9 cellular contexts compared by ENCODE assay signal in the genomic region with DNA sequence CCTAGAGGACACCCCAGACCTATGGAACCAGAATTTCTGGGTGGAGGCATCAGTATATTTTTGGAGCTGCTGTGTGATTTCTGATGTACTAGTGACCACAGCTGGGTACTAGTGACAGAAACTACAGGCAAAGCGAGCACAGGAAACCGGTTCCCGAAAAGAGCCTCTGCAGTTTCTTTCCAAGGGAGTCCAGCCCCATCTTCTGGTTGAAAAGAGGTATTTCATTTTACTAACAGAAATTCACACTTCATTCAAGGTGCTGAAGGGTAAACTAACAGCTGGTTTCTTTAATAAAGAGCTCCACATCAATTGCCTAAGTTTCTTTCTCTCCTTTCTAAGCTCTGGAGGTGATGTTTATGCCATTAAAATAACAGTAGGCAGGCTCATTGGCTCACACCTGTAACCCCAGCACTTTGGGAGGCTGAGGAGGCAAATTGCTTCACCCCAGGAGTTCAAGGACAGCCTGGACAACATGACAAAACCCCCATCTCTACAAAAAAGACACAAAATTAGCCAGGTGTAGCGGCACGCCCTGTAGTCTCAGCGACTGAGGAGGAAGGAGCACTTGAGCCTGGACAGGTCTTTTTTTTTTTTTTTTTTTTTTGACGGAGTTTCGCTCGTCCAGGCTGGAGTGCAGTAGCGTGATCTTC. TPM values are rescaled to one million over a fixed set of nuclear protein-coding genes. Genes with fewer than 3 reads are reported as not detected.
DNase-seq lines count a peak whose midpoint lies in the region; ATAC-seq and TF ChIP-seq lines count a peak whose summit lies in the region.
"Had no signal": no experiment of that assay in that cellular context is flagged by ENCODE, and none has a peak within 500 bp of the region (broad histone marks: within the 10 kb centered on the region; RNA-seq: fewer than 3 reads in every experiment).

No MANE protein-coding gene starts in this region.

- H3F3A ChIP-seq in MM.1S (ENCODE audit: insufficient read depth, low read length) = no peaks in the 10 kb centered on the region

- no peaks in the 10 kb centered on the region for H4K20me1 ChIP-seq in MM.1S (ENCODE audit: insufficient read depth, low read length)

- H3K4me1 Mint-ChIP-seq in activated CD4-positive, alpha-beta T cell treated with anti-CD3 and anti-CD28 coated beads, Interleukin-2, amount 10 ng/mL, durations not matched to agents 24 days and 14 days = peaks cover 2% of the 10 kb centered on the region
- no peaks in the 10 kb centered on the region for H3K4me1 Mint-ChIP-seq in progenitor cell of endocrine pancreas (ENCODE audit: low read depth)

- WGBS in gastroesophageal sphincter (ENCODE audit: low coverage in 1 of 2), 2 donors = 38 to 50% methylated on average over 6 to 10 of the region's 10 CpGs

- H3K9ac ChIP-seq in MM.1S (ENCODE audit: low read length) = no peak overlapping the region

- no peaks in the 10 kb centered on the region for H3K9me3 ChIP-seq in MM.1S (replicated peaks; ENCODE audit: insufficient read depth, low read length)
- H3K9me3 ChIP-seq in gastroesophageal sphincter = no peaks in the 10 kb centered on the region

- H3K4me1 ChIP-seq in MM.1S (ENCODE audit: low read length) (no peaks in the 10 kb centered on the region), gastroesophageal sphincter (no peaks in the 10 kb centered on the region)

- H3K27me3 ChIP-seq in MM.1S (replicated peaks; ENCODE audit: insufficient read depth, low read length) (no peaks in the 10 kb centered on the region), gastroesophageal sphincter (no peaks in the 10 kb centered on the region)

- no peaks in the 10 kb centered on the region for H3K79me2 ChIP-seq in MM.1S (ENCODE audit: low read length)

- TF ChIP-seq CTCF in MM.1S (IDR thresholded peaks at IDR 0.05; ENCODE audit: low read length) (peak; percentile 46), gastroesophageal sphincter (IDR thresholded peaks at IDR 0.05) (peak in 3 of 4 experiments; percentile 64 to 71 (median 68)), progenitor cell of endocrine pancreas (IDR thresholded peaks at IDR 0.05; ENCODE audit: unreplicated experiment) (peak; percentile 67)

- H3K9me3 Mint-ChIP-seq in activated CD4-positive, alpha-beta T cell treated with anti-CD3 and anti-CD28 coated beads, Interleukin-2, amount 10 ng/mL, durations not matched to agents 24 days and 14 days = no peaks in the 10 kb centered on the region
- no peaks in the 10 kb centered on the region for H3K9me3 Mint-ChIP-seq in progenitor cell of endocrine pancreas (ENCODE audit: low read depth)
- H3K9me3 Mint-ChIP-seq: dendritic cell treated with granulocyte-macrophage colony-stimulating factor and Interleukin-4, amounts not matched to agents 40 ng/mL and 50 ng/mL, for 4 days had no signal

- peak; percentile 64 for ATAC-seq in gastroesophageal sphincter
- no peak for ATAC-seq in GM19351 (IDR thresholded peaks at IDR 0.05; ENCODE audit: unreplicated experiment)
- ATAC-seq in GM18505 (IDR thresholded peaks at IDR 0.05; ENCODE audit: unreplicated experiment) = no peak

- H3K4me3 ChIP-seq in MM.1S (ENCODE audit: low read length) (no peak overlapping the region), gastroesophageal sphincter (no peak overlapping the region)

- no peak overlapping the region for H3K27ac Mint-ChIP-seq in activated CD4-positive, alpha-beta T cell treated with anti-CD3 and anti-CD28 coated beads, Interleukin-2, amount 10 ng/mL, durations not matched to agents 24 days and 14 days
- no peak overlapping the region for H3K27ac Mint-ChIP-seq in progenitor cell of endocrine pancreas
- H3K27ac Mint-ChIP-seq: dendritic cell treated with granulocyte-macrophage colony-stimulating factor and Interleukin-4, amounts not matched to agents 40 ng/mL and 50 ng/mL, for 4 days had no signal

- H2AFZ ChIP-seq in MM.1S (ENCODE audit: low read length) = no peak overlapping the region

- peaks cover 22% of the 10 kb centered on the region for H3K36me3 Mint-ChIP-seq in activated CD4-positive, alpha-beta T cell treated with anti-CD3 and anti-CD28 coated beads, Interleukin-2, amount 10 ng/mL, durations not matched to agents 24 days and 14 days (ENCODE audit: low read depth)
- peaks cover 16% of the 10 kb centered on the region for H3K36me3 Mint-ChIP-seq in progenitor cell of endocrine pancreas (ENCODE audit: insufficient read depth)

- no peaks in the 10 kb centered on the region for H3K27me3 Mint-ChIP-seq in activated CD4-positive, alpha-beta T cell treated with anti-CD3 and anti-CD28 coated beads, Interleukin-2, amount 10 ng/mL, durations not matched to agents 24 days and 14 days
- no peaks in the 10 kb centered on the region for H3K27me3 Mint-ChIP-seq in progenitor cell of endocrine pancreas
- H3K27me3 Mint-ChIP-seq: dendritic cell treated with granulocyte-macrophage colony-stimulating factor and Interleukin-4, amounts not matched to agents 40 ng/mL and 50 ng/mL, for 4 days had no signal

- DNase-seq in stimulated activated CD4-positive, alpha-beta T cell treated with anti-CD3 and anti-CD28 coated beads, Interleukin-4, amount 100 ng/mL, for 24 hours = peak; percentile 19
- DNase-seq in stimulated activated CD4-positive, alpha-beta T cell treated with anti-CD3 and anti-CD28 coated beads, Interleukin-2, amount 100 ng/mL, for 24 hours = no peak
- DNase-seq in MM.1S = peak; percentile 37
- DNase-seq in activated CD4-positive, alpha-beta T cell treated with anti-CD3 and anti-CD28 coated beads, Interleukin-2, amount 10 ng/mL, durations not matched to agents 24 days and 14 days = peak; percentile 78
- no peak for DNase-seq in progenitor cell of endocrine pancreas (ENCODE audit: low spot score, unreplicated experiment)

- H3K27ac ChIP-seq in MM.1S (ENCODE audit: low read length) (no peak overlapping the region), gastroesophageal sphincter (no peak overlapping the region)

- intact Hi-C loops in activated CD4-positive, alpha-beta T cell treated with anti-CD3 and anti-CD28 coated beads, Interleukin-2, amount 10 ng/mL, durations not matched to agents 24 days and 14 days (cut with micrococcal nuclease) = loop anchor here (1.0 kb wide), 3 partner anchors 92 to 160 kb away; a partner anchor contains a TSS

- H3K4me2 ChIP-seq in MM.1S (ENCODE audit: low read depth, low read length) = no peak overlapping the region

- H3K4me3 Mint-ChIP-seq in activated CD4-positive, alpha-beta T cell treated with anti-CD3 and anti-CD28 coated beads, Interleukin-2, amount 10 ng/mL, durations not matched to agents 24 days and 14 days = no peak overlapping the region
- no peak overlapping the region for H3K4me3 Mint-ChIP-seq in progenitor cell of endocrine pancreas (ENCODE audit: low read depth)
- H3K4me3 Mint-ChIP-seq: dendritic cell treated with granulocyte-macrophage colony-stimulating factor and Interleukin-4, amounts not matched to agents 40 ng/mL and 50 ng/mL, for 4 days had no signal

- TF ChIP-seq EP300 in gastroesophageal sphincter (IDR thresholded peaks at IDR 0.05) = no peak

- H3K9me2 ChIP-seq in MM.1S (replicated peaks; ENCODE audit: insufficient read depth, low read length) = no peaks in the 10 kb centered on the region

- H3K36me3 ChIP-seq in MM.1S (replicated peaks; ENCODE audit: insufficient read depth, low read length) (no peaks in the 10 kb centered on the region), gastroesophageal sphincter (peaks cover 0 to 71% of the 10 kb centered on the region in 2 donors)

- TF ChIP-seq POLR2A in gastroesophageal sphincter (IDR thresholded peaks at IDR 0.05) = no peak
- no peak for TF ChIP-seq POLR2A in GM18505 (IDR thresholded peaks at IDR 0.05; ENCODE audit: borderline replicate concordance, extremely low read depth, insufficient read depth, insufficient read length)

RNA-seq across cellular contexts. Expression of a gene that starts 22.0 kb away (rescaled TPM):
- 19.5 and 24.6 TPM in 2 replicates for total RNA-seq in activated CD4-positive, alpha-beta T cell treated with anti-CD3 and anti-CD28 coated beads, Interleukin-2, amount 10 ng/mL, durations not matched to agents 24 days and 14 days
- total RNA-seq in gastroesophageal sphincter = 10 to 100 TPM; 16.3 to 36.9 (median 27.7) TPM
- total RNA-seq in progenitor cell of endocrine pancreas = 22.9 TPM in 2 replicates

RNA-seq across cellular contexts. Expression of a gene that starts 33.1 kb away (rescaled TPM):
- total RNA-seq in activated CD4-positive, alpha-beta T cell treated with anti-CD3 and anti-CD28 coated beads, Interleukin-2, amount 10 ng/mL, durations not matched to agents 24 days and 14 days = 19.1 and 20.1 TPM in 2 replicates
- 10 to 100 TPM; 19.8 to 22.8 (median 20.5) TPM for total RNA-seq in gastroesophageal sphincter
- total RNA-seq in progenitor cell of endocrine pancreas = 29.1 TPM in 2 replicates

RNA-seq across cellular contexts. Expression of a gene that starts 44.0 kb away (rescaled TPM):
- total RNA-seq in activated CD4-positive, alpha-beta T cell treated with anti-CD3 and anti-CD28 coated beads, Interleukin-2, amount 10 ng/mL, durations not matched to agents 24 days and 14 days = 26.1 and 26.8 TPM in 2 replicates
- total RNA-seq in gastroesophageal sphincter (100 to 1,000 TPM in 2 of 4 donors, 10 to 100 TPM in 2; 83.6 to 131 (median 101) TPM), progenitor cell of endocrine pancreas (21.0 and 21.3 TPM in 2 replicates)

RNA-seq across cellular contexts. Expression of a gene that starts 55.0 kb away (rescaled TPM):
- total RNA-seq in activated CD4-positive, alpha-beta T cell treated with anti-CD3 and anti-CD28 coated beads, Interleukin-2, amount 10 ng/mL, durations not matched to agents 24 days and 14 days = 87.6 and 92.5 TPM in 2 replicates
- total RNA-seq in gastroesophageal sphincter = 10 to 100 TPM; 20.9 to 51.7 (median 30.8) TPM
- 64.1 and 65.8 TPM in 2 replicates for total RNA-seq in progenitor cell of endocrine pancreas

Comparison
In these comparisons a context has a peak if more than half of its experiments do, and no peak if none do; other contexts are left out.
1. DNase-seq: peak in stimulated activated CD4-positive, alpha-beta T cell treated with anti-CD3 and anti-CD28 coated beads, Interleukin-4, amount 100 ng/mL, for 24 hours (single experiment), MM.1S (single experiment) and activated CD4-positive, alpha-beta T cell treated with anti-CD3 and anti-CD28 coated beads, Interleukin-2, amount 10 ng/mL, durations not matched to agents 24 days and 14 days (single experiment); none in stimulated activated CD4-positive, alpha-beta T cell treated with anti-CD3 and anti-CD28 coated beads, Interleukin-2, amount 100 ng/mL, for 24 hours (0 of 2) and progenitor cell of endocrine pancreas (single experiment).
2. Peak in every context shown above with its lines, with median percentiles within 50 percentile points of each other: CTCF ChIP-seq.